In the genomic region with DNA sequence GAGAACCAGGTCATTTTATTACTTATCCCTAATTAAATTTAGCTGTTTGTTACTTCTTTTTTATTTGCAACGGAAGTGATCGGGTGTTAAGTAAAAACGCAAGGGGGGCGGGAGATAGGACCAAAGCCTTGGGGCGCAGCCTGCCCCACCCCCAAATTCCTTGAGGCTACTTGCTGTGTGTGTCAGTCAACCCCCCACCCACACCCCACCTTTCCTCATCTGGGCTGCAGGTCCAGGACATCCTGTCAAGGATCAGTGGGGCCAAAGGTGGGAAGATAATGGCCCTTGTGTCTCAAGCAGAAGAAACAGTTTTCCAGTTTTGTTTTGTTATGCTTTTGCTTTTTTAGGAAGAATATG, we compare ENCODE assay signal across 8 cellular contexts. TPM values are rescaled to one million over a fixed set of nuclear protein-coding genes. Genes with fewer than 3 reads are reported as not detected.
DNase-seq lines count a peak whose midpoint lies in the region; ATAC-seq and TF ChIP-seq lines count a peak whose summit lies in the region.

No MANE protein-coding gene starts in this region.

- H3K4me2 ChIP-seq in DOHH2 (ENCODE audit: low read length) (peak overlapping the region; percentile 97), trophoblast cell (ENCODE audit: low read length) (peak overlapping the region; percentile 78)

- H3F3A ChIP-seq in DOHH2 (ENCODE audit: control insufficient read depth, insufficient read depth): peaks cover 13% of the 10 kb centered on the region; the same call in 1 of the 2 replicates

- H3K4ac ChIP-seq in trophoblast cell (ENCODE audit: low read depth, low read length): peak overlapping the region; percentile 29

- H4K20me1 ChIP-seq in DOHH2 (ENCODE audit: control insufficient read depth, insufficient read depth, low read depth, low read length): peaks cover 6% of the 10 kb centered on the region; the same call in 1 of the 2 replicates

- H3K4me1 Mint-ChIP-seq in T-cell: peaks cover 28 to 41% (median 32%) of the 10 kb centered on the region in 3 donors

- DNase-seq in T-cell (peak in 2 of 34 experiments; percentile 6 to 26), foreskin fibroblast (no peak), trophoblast cell (no peak)
- no peak for DNase-seq in effector CD8-positive, alpha-beta T cell (lab: John Stamatoyannopoulos, UW)

- H3K27me3 ChIP-seq in DOHH2 (ENCODE audit: control insufficient read depth, low read length): no peaks in the 10 kb centered on the region
- no peaks in the 10 kb centered on the region for H3K27me3 ChIP-seq in trophoblast cell (ENCODE audit: insufficient read depth, low read length)

- H3K79me1 ChIP-seq in trophoblast cell (ENCODE audit: low read length): peaks cover 27% of the 10 kb centered on the region

- H2BK5ac ChIP-seq in trophoblast cell (ENCODE audit: low read depth, low read length, poor library complexity): peak overlapping the region; percentile 89

- H2AK5ac ChIP-seq in trophoblast cell (ENCODE audit: low read length): no peak overlapping the region

- no peaks in the 10 kb centered on the region for H3K36me3 Mint-ChIP-seq in T-cell

- H3K9me2 ChIP-seq in DOHH2 (replicated peaks; ENCODE audit: control insufficient read depth, low read length): no peaks in the 10 kb centered on the region

- no peak overlapping the region for H4K12ac ChIP-seq in trophoblast cell (ENCODE audit: low read depth, low read length)

- H3K27ac ChIP-seq in DOHH2 (ENCODE audit: low read depth, low read length): peak overlapping the region; percentile 85
- H3K27ac ChIP-seq in trophoblast cell (ENCODE audit: low read depth, low read length): no peak overlapping the region

- H3K23ac ChIP-seq in trophoblast cell (ENCODE audit: low read length): no peak overlapping the region

- H3K79me2 ChIP-seq in DOHH2 (ENCODE audit: control insufficient read depth, low read length) (peaks cover 59% of the 10 kb centered on the region), trophoblast cell (ENCODE audit: control insufficient read depth, insufficient read depth, low read length, poor library complexity) (peaks cover 27% of the 10 kb centered on the region)

- peaks cover 35% of the 10 kb centered on the region for H3K36me3 ChIP-seq in DOHH2 (ENCODE audit: control insufficient read depth, low read length)
- H3K36me3 ChIP-seq in trophoblast cell (ENCODE audit: control insufficient read depth in 1 of 2, insufficient read depth in 2 of 2, low read length in 2 of 2): no peaks in the 10 kb centered on the region

- no CpG with 5 or more reads among the region's 5 CpGs for WGBS in trophoblast cell (ENCODE audit: extremely low coverage, insufficient coverage, insufficient read length)

- peak overlapping the region; percentile 6 for H4K91ac ChIP-seq in trophoblast cell (ENCODE audit: low read depth, low read length)

- peak overlapping the region; percentile 26 for H3K18ac ChIP-seq in trophoblast cell (ENCODE audit: low read length)

- H3K4me3 Mint-ChIP-seq in T-cell: peak overlapping the region; percentile 89 to 96 (median 89)

- H3K4me1 ChIP-seq in DOHH2 (ENCODE audit: control insufficient read depth, low read length) (peaks cover 52% of the 10 kb centered on the region), trophoblast cell (ENCODE audit: control insufficient read depth in 1 of 2, insufficient read depth in 2 of 2, low read length in 2 of 2) (peaks cover 2% of the 10 kb centered on the region in 2 experiments)

- peak overlapping the region; percentile 89 to 95 for H3K27ac Mint-ChIP-seq in T-cell

- peak overlapping the region; percentile 21 for H2AFZ ChIP-seq in trophoblast cell (ENCODE audit: insufficient read depth, low read length, poor library complexity)

- H3K9ac ChIP-seq in trophoblast cell (ENCODE audit: low read length): no peak overlapping the region

- H2BK120ac ChIP-seq in trophoblast cell (ENCODE audit: insufficient read depth, low read length, poor library complexity): no peak overlapping the region

- H3K9me3 ChIP-seq in DOHH2 (ENCODE audit: control insufficient read depth, insufficient read depth, low read length) (no peaks in the 10 kb centered on the region), trophoblast cell (ENCODE audit: insufficient read depth, low read depth, low read length) (no peaks in the 10 kb centered on the region)

- CTCF ChIA-PET in T-cell (lab: Charles Lee): interaction anchor here (0.6 to 1.8 kb wide), 10 partner anchors 8 to 995 kb away, joined by 3 to 12 read pairs (median 4); no protein-coding TSS in a partner anchor

- no peak overlapping the region for H4K8ac ChIP-seq in trophoblast cell (ENCODE audit: low read depth, low read length)

- H3K27me3 Mint-ChIP-seq in T-cell: no peaks in the 10 kb centered on the region

- H3K14ac ChIP-seq in trophoblast cell (ENCODE audit: low read length): peak overlapping the region; percentile 49

- ATAC-seq in T-cell (replicated peaks in 1 of 4) (no peak), HG02870 (IDR thresholded peaks at IDR 0.05; ENCODE audit: unreplicated experiment) (no peak), HG03039 (IDR thresholded peaks at IDR 0.05; ENCODE audit: unreplicated experiment) (no peak), HG02759 (IDR thresholded peaks at IDR 0.05; ENCODE audit: unreplicated experiment) (no peak)

- POLR2A ChIA-PET in T-cell (lab: Charles Lee): interaction anchor here in 1 of 2 donors (1.2 kb wide), 1 partner anchor 30 kb away, joined by 7 read pairs; no protein-coding TSS in a partner anchor

- H3K9me3 Mint-ChIP-seq in T-cell: no peaks in the 10 kb centered on the region

- H2BK12ac ChIP-seq in trophoblast cell (ENCODE audit: low read length): no peak overlapping the region

- H3K4me3 ChIP-seq in DOHH2 (ENCODE audit: low read length) (peak overlapping the region; percentile 91), foreskin fibroblast (ENCODE audit: low read depth in 1 of 2, low read length in 2 of 2) (peak overlapping the region; percentile 66 to 71), trophoblast cell (ENCODE audit: low read depth, low read length) (peak overlapping the region; percentile 83)

- TF ChIP-seq CTCF in DOHH2 (IDR thresholded peaks at IDR 0.05; ENCODE audit: low read depth, low read length, poor library complexity, severe bottlenecking) (no peak), foreskin fibroblast (IDR thresholded peaks at IDR 0.05; ENCODE audit: low read depth, low read length) (no peak)

RNA-seq across cellular contexts. Expression of gene FOXO1, which starts 1.2 kb away (rescaled TPM):
- 10 to 100 TPM; 73.0 to 89.1 (median 84.5) TPM for total RNA-seq in T-cell
- 22.6 and 23.1 TPM in 2 replicates for polyA plus RNA-seq in trophoblast cell (2013)
